Comparison of ENCODE assay signal across 1 cellular context in genomic region chr16:15792563-15792971, GRCh38.
A peak's percentile ranks its signal among the peaks of the same experiment; 100 is the strongest.
TF ChIP-seq lines count a peak whose summit lies in the region.

No MANE protein-coding gene starts in this region.

TF ChIP-seq in HEK293, 187 proteins besides CTCF, POLR2A, EP300 and RAD21 (continued from another document and continues in another):
- TF ChIP-seq ZNF513 (tag by site-specific recombination; IDR thresholded peaks at IDR 0.05) (peak; percentile 45; the same call in 1 of the 2 replicates), ZNF302 (tag by site-specific recombination; IDR thresholded peaks at IDR 0.05; ENCODE audit: low read depth) (no peak), MEIS1 (CRISPR knock-in tag; IDR thresholded peaks at IDR 0.05; ENCODE audit: borderline replicate concordance) (no peak), ZIC2 (tag by site-specific recombination; IDR thresholded peaks at IDR 0.05) (no peak), ZNF416 (tag by site-specific recombination; IDR thresholded peaks at IDR 0.05) (no peak), PRDM6 (tag by site-specific recombination; IDR thresholded peaks at IDR 0.05) (no peak), KLF1 (tag by site-specific recombination; IDR thresholded peaks at IDR 0.05) (no peak), ZNF174 (tag by site-specific recombination; IDR thresholded peaks at IDR 0.05) (no peak), ZNF561 (tag by site-specific recombination; IDR thresholded peaks at IDR 0.05; ENCODE audit: borderline replicate concordance) (peak; percentile 79; the same call in 1 of the 2 replicates), ZNF341 (tag by site-specific recombination; IDR thresholded peaks at IDR 0.05; ENCODE audit: low read depth) (no peak), ZXDB (tag by site-specific recombination; IDR thresholded peaks at IDR 0.05) (no peak), ZSCAN16 (tag by site-specific recombination; IDR thresholded peaks at IDR 0.05) (no peak), ELK4 (IDR thresholded peaks at IDR 0.05; ENCODE audit: borderline replicate concordance, low read depth, low read length) (no peak), ZNF114 (tag by site-specific recombination; IDR thresholded peaks at IDR 0.05) (no peak), BCL11B (tag by site-specific recombination; IDR thresholded peaks at IDR 0.05; ENCODE audit: low read depth) (no peak), HIC1 (tag by site-specific recombination; IDR thresholded peaks at IDR 0.05) (no peak), ZNF335 (tag by site-specific recombination; conservative IDR thresholded peaks at IDR 0.05) (no peak), ZNF350 (tag by site-specific recombination; IDR thresholded peaks at IDR 0.05) (0 out of 2 replicates have a peak, but pooled peaks have one; percentile 71), HOXD13 (CRISPR knock-in tag; IDR thresholded peaks at IDR 0.05; ENCODE audit: borderline replicate concordance) (no peak), ZNF623 (tag by site-specific recombination; IDR thresholded peaks at IDR 0.05) (no peak), ZNF777 (tag by site-specific recombination; IDR thresholded peaks at IDR 0.05; ENCODE audit: borderline replicate concordance) (no peak), ZNF132 (tag by site-specific recombination; IDR thresholded peaks at IDR 0.05; ENCODE audit: borderline replicate concordance) (0 out of 2 replicates have a peak, but pooled peaks have one; percentile 24), ZNF677 (tag by site-specific recombination; IDR thresholded peaks at IDR 0.05) (0 out of 2 replicates have a peak, but pooled peaks have one; percentile 45), ZNF558 (tag by site-specific recombination; IDR thresholded peaks at IDR 0.05) (no peak), MZF1 (tag by site-specific recombination; IDR thresholded peaks at IDR 0.05; ENCODE audit: borderline replicate concordance) (0 out of 2 replicates have a peak, but pooled peaks have one; percentile 13), ZNF658 (tag by site-specific recombination; IDR thresholded peaks at IDR 0.05) (no peak), ZBTB8A (tag by site-specific recombination; IDR thresholded peaks at IDR 0.05) (no peak), PRDM10 (tag by site-specific recombination; IDR thresholded peaks at IDR 0.05) (peak; percentile 88), ZNF664 (tag by site-specific recombination; IDR thresholded peaks at IDR 0.05) (no peak), TSHZ1 (tag by site-specific recombination; IDR thresholded peaks at IDR 0.05; ENCODE audit: borderline replicate concordance) (no peak), ZNF214 (tag by site-specific recombination; IDR thresholded peaks at IDR 0.05; ENCODE audit: borderline replicate concordance) (no peak; the same call in 1 of the 2 replicates), RBAK (tag by site-specific recombination; IDR thresholded peaks at IDR 0.05) (no peak), ZNF518A (tag by site-specific recombination; conservative IDR thresholded peaks at IDR 0.05; ENCODE audit: low read depth) (no peak), ZSCAN18 (tag by site-specific recombination; IDR thresholded peaks at IDR 0.05) (no peak), ZBTB26 (tag by site-specific recombination; optimal IDR thresholded peaks at IDR 0.05) (no peak), ZNF426 (tag by site-specific recombination; IDR thresholded peaks at IDR 0.05) (no peak), GFI1B (tag by site-specific recombination; IDR thresholded peaks at IDR 0.05) (no peak)
